In the genomic region with DNA sequence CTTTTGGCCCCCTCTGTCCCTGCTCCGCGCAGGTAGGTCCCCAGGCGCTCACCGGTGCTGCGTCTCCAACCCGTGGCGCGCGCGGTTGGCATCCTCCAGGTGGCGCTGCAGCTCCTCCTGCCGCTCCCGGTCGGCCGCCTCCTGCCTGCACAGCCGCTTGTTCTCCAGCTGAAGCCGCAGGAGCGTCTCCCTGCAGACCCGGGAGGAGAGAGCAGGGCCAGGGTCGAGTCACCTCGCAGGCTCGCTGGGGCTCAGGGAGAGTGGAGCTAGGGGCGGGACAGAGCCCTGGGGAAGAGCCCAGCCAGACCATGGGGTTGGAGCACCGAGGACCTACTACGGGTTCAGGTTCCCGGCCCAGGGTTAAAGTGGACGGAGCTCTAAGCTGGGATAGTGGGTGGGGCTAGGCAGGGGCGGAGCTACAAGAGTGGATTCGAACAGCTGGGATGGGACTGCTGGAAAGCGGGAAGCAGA, we compare ENCODE assay signal across 8 cellular contexts. TPM values are rescaled to one million over a fixed set of nuclear protein-coding genes. Genes with fewer than 3 reads are reported as not detected.
DNase-seq lines count a peak whose midpoint lies in the region; ATAC-seq and TF ChIP-seq lines count a peak whose summit lies in the region.

No MANE protein-coding gene starts in this region.

- no peaks in the 10 kb centered on the region for H3K27me3 ChIP-seq in parathyroid adenoma (ENCODE audit: control insufficient read depth, insufficient read depth, low read length)

- peak overlapping the region; percentile 58 to 77 for H3K4me3 Mint-ChIP-seq in stimulated activated naive CD8-positive, alpha-beta T cell treated with anti-CD3 and anti-CD28 coated beads, Interleukin-15, amount 100 ng/mL, for 72 hours
- peak overlapping the region; percentile 62 for H3K4me3 Mint-ChIP-seq in glutamatergic neuron (ENCODE audit: unreplicated experiment)

- H3K36me3 ChIP-seq in parathyroid adenoma (ENCODE audit: control insufficient read depth, insufficient read depth, low read length): no peaks in the 10 kb centered on the region

- peak overlapping the region; percentile 43 for H3K4me2 ChIP-seq in parathyroid adenoma (ENCODE audit: low read length)

- peak; percentile 92 for ATAC-seq in stimulated activated naive CD8-positive, alpha-beta T cell treated with anti-CD3 and anti-CD28 coated beads, Interleukin-15, amount 100 ng/mL, for 72 hours
- ATAC-seq in stimulated activated naive CD8-positive, alpha-beta T cell treated with anti-CD3 and anti-CD28 coated beads, Interleukin-15, Interleukin-2, amounts not matched to agents 100 U/mL and 50 U/mL, for 24 hours: no peak
- ATAC-seq in HG03159 (IDR thresholded peaks at IDR 0.05; ENCODE audit: unreplicated experiment) (no peak), GM18858 (IDR thresholded peaks at IDR 0.05; ENCODE audit: unreplicated experiment) (no peak)

- peaks cover 2% of the 10 kb centered on the region for H3K79me2 ChIP-seq in parathyroid adenoma

- TF ChIP-seq CTCF in glutamatergic neuron (IDR thresholded peaks at IDR 0.05; ENCODE audit: partially characterized antibody, unreplicated experiment) (peak; percentile 66), parathyroid adenoma (IDR thresholded peaks at IDR 0.05) (peak; percentile 89)

- H3K9ac ChIP-seq in parathyroid adenoma: no peak overlapping the region

- H3K27ac Mint-ChIP-seq in stimulated activated naive CD8-positive, alpha-beta T cell treated with anti-CD3 and anti-CD28 coated beads, Interleukin-15, amount 100 ng/mL, for 72 hours: no peak overlapping the region
- peak overlapping the region; percentile 41 for H3K27ac Mint-ChIP-seq in glutamatergic neuron (ENCODE audit: unreplicated experiment)

- H3K36me3 Mint-ChIP-seq in glutamatergic neuron (ENCODE audit: unreplicated experiment): no peaks in the 10 kb centered on the region

- H3K4me1 ChIP-seq in parathyroid adenoma: no peaks in the 10 kb centered on the region

- H3K27ac ChIP-seq in parathyroid adenoma: peak overlapping the region; percentile 13

- DNase-seq in stimulated activated naive CD8-positive, alpha-beta T cell treated with anti-CD3 and anti-CD28 coated beads, Interleukin-15, amount 100 ng/mL, for 72 hours: peak; percentile 84 to 85
- DNase-seq in stimulated activated naive CD8-positive, alpha-beta T cell treated with anti-CD3 and anti-CD28 coated beads, Interleukin-15, Interleukin-2, amounts not matched to agents 100 U/mL and 50 U/mL, for 24 hours: no peak
- DNase-seq in NCI-H446 treated with DMSO at 0.1 percent for 48 hours (lab: John Stamatoyannopoulos, UW) (peak; percentile 56), glutamatergic neuron (peak; percentile 86)
- DNase-seq in activated T-cell treated with anti-CD3 and anti-CD28 coated beads, Interleukin-2, amount 50 U/mL, for 48 hours: peak; percentile 90 to 94

- peak overlapping the region; percentile 16 for H2AFZ ChIP-seq in parathyroid adenoma

- no peaks in the 10 kb centered on the region for H3K9me3 Mint-ChIP-seq in stimulated activated naive CD8-positive, alpha-beta T cell treated with anti-CD3 and anti-CD28 coated beads, Interleukin-15, amount 100 ng/mL, for 72 hours
- peaks cover 2% of the 10 kb centered on the region for H3K9me3 Mint-ChIP-seq in glutamatergic neuron (ENCODE audit: unreplicated experiment)

- H3K4me1 Mint-ChIP-seq in stimulated activated naive CD8-positive, alpha-beta T cell treated with anti-CD3 and anti-CD28 coated beads, Interleukin-15, amount 100 ng/mL, for 72 hours: peaks cover 26% of the 10 kb centered on the region
- H3K4me1 Mint-ChIP-seq in glutamatergic neuron (ENCODE audit: low read depth, unreplicated experiment): no peaks in the 10 kb centered on the region

- no peaks in the 10 kb centered on the region for H3K27me3 Mint-ChIP-seq in stimulated activated naive CD8-positive, alpha-beta T cell treated with anti-CD3 and anti-CD28 coated beads, Interleukin-15, amount 100 ng/mL, for 72 hours
- peaks cover 4% of the 10 kb centered on the region for H3K27me3 Mint-ChIP-seq in glutamatergic neuron (ENCODE audit: unreplicated experiment)

- H3K9me3 ChIP-seq in parathyroid adenoma (ENCODE audit: control insufficient read depth, low read length): no peaks in the 10 kb centered on the region

- no peak overlapping the region for H3K4me3 ChIP-seq in parathyroid adenoma (ENCODE audit: low read depth, low read length)

RNA-seq across cellular contexts. Expression of a gene that starts 9.3 kb away (rescaled TPM):
- 40.1 TPM for total RNA-seq in glutamatergic neuron (ENCODE audit: unreplicated experiment)

RNA-seq across cellular contexts. Expression of a gene that starts 14.5 kb away (rescaled TPM):
- total RNA-seq in glutamatergic neuron (ENCODE audit: unreplicated experiment): not detected

RNA-seq across cellular contexts. Expression of a gene that starts 25.2 kb away (rescaled TPM):
- 24.9 TPM for total RNA-seq in glutamatergic neuron (ENCODE audit: unreplicated experiment)

RNA-seq across cellular contexts. Expression of a gene that starts 28.8 kb away (rescaled TPM):
- 49.3 TPM for total RNA-seq in glutamatergic neuron (ENCODE audit: unreplicated experiment)

RNA-seq across cellular contexts. Expression of a gene that starts 31.6 kb away (rescaled TPM):
- 204 TPM for total RNA-seq in glutamatergic neuron (ENCODE audit: unreplicated experiment)
